Comparison of ENCODE assay signal across 11 cellular contexts in genomic region chr6:112307707-112308106, GRCh38. TPM values are rescaled to one million over a fixed set of nuclear protein-coding genes. Genes with fewer than 3 reads are reported as not detected.
DNase-seq lines count a peak whose midpoint lies in the region; ATAC-seq and TF ChIP-seq lines count a peak whose summit lies in the region.
"Had no signal": no experiment of that assay in that cellular context is flagged by ENCODE, and none has a peak within 500 bp of the region (broad histone marks: within the 10 kb centered on the region; RNA-seq: fewer than 3 reads in every experiment).

No MANE protein-coding gene starts in this region.

- no peaks in the 10 kb centered on the region for H3K27me3 ChIP-seq in ascending aorta

- H3K4me1 Mint-ChIP-seq in memory B cell: peaks cover 5% of the 10 kb centered on the region

- DNase-seq in memory B cell (ENCODE audit: low spot score in 2 of 2): peak; percentile 27 to 48
- no peak for DNase-seq in COR-L47 (lab: John Stamatoyannopoulos, UW)
- no peak for DNase-seq in GM03348 (ENCODE audit: low spot score)
- DNase-seq in ascending aorta (ENCODE audit: low spot score in 2 of 2): no peak
- DNase-seq in superior temporal gyrus (ENCODE audit: extremely low spot score): no peak
- DNase-seq: NCI-H1436 had no signal

- no peaks in the 10 kb centered on the region for H3K9me3 ChIP-seq in ascending aorta

- H3K27ac ChIP-seq in ascending aorta: no peak overlapping the region
- H3K27ac ChIP-seq: skin epidermis had no signal

- TF ChIP-seq CTCF in ascending aorta (IDR thresholded peaks at IDR 0.05): no peak

- ATAC-seq in GM18520 (IDR thresholded peaks at IDR 0.05; ENCODE audit: unreplicated experiment): peak; percentile 95
- ATAC-seq in GM21528 (IDR thresholded peaks at IDR 0.05; ENCODE audit: low FRiP score, unreplicated experiment): peak; percentile 99
- ATAC-seq in HG03439 (IDR thresholded peaks at IDR 0.05; ENCODE audit: unreplicated experiment): peak; percentile 97
- ATAC-seq in memory B cell (ENCODE audit: low read depth): peak; percentile 99

- no peaks in the 10 kb centered on the region for H3K4me1 ChIP-seq in ascending aorta

- no peaks in the 10 kb centered on the region for H3K36me3 Mint-ChIP-seq in memory B cell

- H3K9me3 Mint-ChIP-seq in memory B cell: no peaks in the 10 kb centered on the region
- H3K9me3 Mint-ChIP-seq: T-helper 1 cell treated with Interleukin-12 subunit alpha and Interleukin-12 subunit beta and Interleukin-4 antibody, amounts not matched to agents 30 μg/mL and 1 μg/mL, for 36 hours had no signal

- H3K27me3 Mint-ChIP-seq in memory B cell: peaks cover 8% of the 10 kb centered on the region

- no peak overlapping the region for H3K4me3 Mint-ChIP-seq in memory B cell
- H3K4me3 Mint-ChIP-seq: T-helper 1 cell treated with Interleukin-12 subunit alpha and Interleukin-12 subunit beta and Interleukin-4 antibody, amounts not matched to agents 30 μg/mL and 1 μg/mL, for 36 hours had no signal

- H3K36me3 ChIP-seq in ascending aorta: no peaks in the 10 kb centered on the region

- H3K27ac Mint-ChIP-seq in memory B cell: peak overlapping the region; percentile 42
- H3K27ac Mint-ChIP-seq: T-helper 1 cell treated with Interleukin-12 subunit alpha and Interleukin-12 subunit beta and Interleukin-4 antibody, amounts not matched to agents 30 μg/mL and 1 μg/mL, for 36 hours had no signal

- intact Hi-C loops in ascending aorta (cut with DNase I): no loop called here

- H3K4me3 ChIP-seq in ascending aorta: no peak overlapping the region
- H3K4me3 ChIP-seq: skin epidermis had no signal

RNA-seq across cellular contexts. Expression of gene RFPL4B, which starts 39.4 kb away (rescaled TPM):
- not detected for total RNA-seq in ascending aorta

RNA-seq across cellular contexts. Expression of gene LAMA4, which starts 53.3 kb away (rescaled TPM):
- total RNA-seq in ascending aorta: 49.0 TPM

Comparison
In these comparisons a context has a peak if more than half of its experiments do, and no peak if none do; other contexts are left out.
1. DNase-seq: peak in memory B cell (2 of 2); none in COR-L47 (single experiment), GM03348 (single experiment), ascending aorta (0 of 2) and superior temporal gyrus (single experiment).
2. Peak in every context shown above with its lines, with median percentiles within 50 percentile points of each other: ATAC-seq.